In genomic region chr17:59466943-59467801, GRCh38 we compare ENCODE assay signal across 1 cellular context.
TF ChIP-seq lines count a peak whose summit lies in the region.

No MANE protein-coding gene starts in this region.

TF ChIP-seq in HepG2, 621 proteins besides CTCF, POLR2A, EP300 and RAD21 (continued from another document and continues in another):
- TF ChIP-seq MBD4 (IDR thresholded peaks at IDR 0.05; ENCODE audit: borderline replicate concordance, low read length) (no peak), TMF1 (CRISPR knock-in tag; IDR thresholded peaks at IDR 0.05; ENCODE audit: low read depth) (no peak), NR2F2 (IDR thresholded peaks at IDR 0.05; ENCODE audit: borderline replicate concordance, low read depth) (no peak), RXRA (CRISPR knock-in tag; IDR thresholded peaks at IDR 0.05) (0 out of 2 replicates have a peak, but pooled peaks have one; percentile 25), HNF4A (CRISPR knock-in tag; IDR thresholded peaks at IDR 0.05) (no peak), STAT5B (CRISPR knock-in tag; IDR thresholded peaks at IDR 0.05) (no peak), RBFOX2 (IDR thresholded peaks at IDR 0.05; ENCODE audit: low read depth, low read length) (no peak), ZNF781 (CRISPR knock-in tag; IDR thresholded peaks at IDR 0.05; ENCODE audit: borderline replicate concordance, not compliant biosample characterization) (peak; percentile 60), ZNF792 (CRISPR knock-in tag; IDR thresholded peaks at IDR 0.05) (0 out of 2 replicates have a peak, but pooled peaks have one; percentile 19), MEF2D (CRISPR knock-in tag; IDR thresholded peaks at IDR 0.05) (0 out of 2 replicates have a peak, but pooled peaks have one; percentile 23), MTF1 (CRISPR knock-in tag; IDR thresholded peaks at IDR 0.05) (no peak), FOXJ3 (CRISPR knock-in tag; IDR thresholded peaks at IDR 0.05; ENCODE audit: borderline replicate concordance) (no peak), SCMH1 (CRISPR knock-in tag; IDR thresholded peaks at IDR 0.05; ENCODE audit: borderline replicate concordance) (no peak), ZNF234 (CRISPR knock-in tag; conservative IDR thresholded peaks at IDR 0.05) (no peak), GMEB1 (CRISPR knock-in tag; IDR thresholded peaks at IDR 0.05; ENCODE audit: borderline replicate concordance) (0 out of 2 replicates have a peak, but pooled peaks have one; percentile 13), ZNF839 (CRISPR knock-in tag; IDR thresholded peaks at IDR 0.05; ENCODE audit: borderline replicate concordance) (no peak), U2AF2 (IDR thresholded peaks at IDR 0.05; ENCODE audit: low read depth, low read length) (no peak), ZNF335 (CRISPR knock-in tag; IDR thresholded peaks at IDR 0.05) (no peak), REXO4 (CRISPR knock-in tag; IDR thresholded peaks at IDR 0.05; ENCODE audit: borderline replicate concordance) (no peak), ZNF674 (CRISPR knock-in tag; IDR thresholded peaks at IDR 0.05; ENCODE audit: low read depth) (no peak), TCF7 (IDR thresholded peaks at IDR 0.05; ENCODE audit: low read depth) (peak; percentile 10; the same call in 1 of the 2 replicates), NR2F6 (IDR thresholded peaks at IDR 0.05) (0 out of 2 replicates have a peak, but pooled peaks have one; percentile 4), NR2F6 (CRISPR knock-in tag; IDR thresholded peaks at IDR 0.05) (no peak), MED1 (CRISPR knock-in tag; IDR thresholded peaks at IDR 0.05) (0 out of 2 replicates have a peak, but pooled peaks have one; percentile 32), KLF9 (CRISPR knock-in tag; IDR thresholded peaks at IDR 0.05; ENCODE audit: low read depth) (no peak), ZNF276 (CRISPR knock-in tag; IDR thresholded peaks at IDR 0.05; ENCODE audit: low read depth) (no peak), TSC22D2 (CRISPR knock-in tag; IDR thresholded peaks at IDR 0.05; ENCODE audit: borderline replicate concordance) (no peak), STAT6 (CRISPR knock-in tag; IDR thresholded peaks at IDR 0.05; ENCODE audit: borderline replicate concordance) (0 out of 2 replicates have a peak, but pooled peaks have one; percentile 26), ZNF513 (CRISPR knock-in tag; conservative IDR thresholded peaks at IDR 0.05) (no peak), HHEX (CRISPR knock-in tag; IDR thresholded peaks at IDR 0.05) (no peak), ELK4 (CRISPR knock-in tag; IDR thresholded peaks at IDR 0.05; ENCODE audit: borderline replicate concordance) (no peak), AGO1 (IDR thresholded peaks at IDR 0.05; ENCODE audit: low read depth, low read length, poor library complexity, severe bottlenecking) (no peak), AHDC1 (CRISPR knock-in tag; IDR thresholded peaks at IDR 0.05; ENCODE audit: borderline replicate concordance) (peak; percentile 52; the same call in 1 of the 2 replicates), KMT2A (CRISPR knock-in tag; IDR thresholded peaks at IDR 0.05) (no peak), HOMEZ (CRISPR knock-in tag; IDR thresholded peaks at IDR 0.05; ENCODE audit: low read depth) (peak; percentile 16; the same call in 1 of the 2 replicates), TARDBP (CRISPR knock-in tag; IDR thresholded peaks at IDR 0.05) (no peak), ZNF235 (CRISPR knock-in tag; IDR thresholded peaks at IDR 0.05; ENCODE audit: borderline replicate concordance) (no peak), ZNF441 (CRISPR knock-in tag; IDR thresholded peaks at IDR 0.05; ENCODE audit: borderline replicate concordance) (no peak; the same call in 1 of the 2 replicates), XRCC5 (optimal IDR thresholded peaks at IDR 0.05; ENCODE audit: low read length) (no peak), GATAD1 (CRISPR knock-in tag; IDR thresholded peaks at IDR 0.05) (no peak)
- TF ChIP-seq, protein P1, sequence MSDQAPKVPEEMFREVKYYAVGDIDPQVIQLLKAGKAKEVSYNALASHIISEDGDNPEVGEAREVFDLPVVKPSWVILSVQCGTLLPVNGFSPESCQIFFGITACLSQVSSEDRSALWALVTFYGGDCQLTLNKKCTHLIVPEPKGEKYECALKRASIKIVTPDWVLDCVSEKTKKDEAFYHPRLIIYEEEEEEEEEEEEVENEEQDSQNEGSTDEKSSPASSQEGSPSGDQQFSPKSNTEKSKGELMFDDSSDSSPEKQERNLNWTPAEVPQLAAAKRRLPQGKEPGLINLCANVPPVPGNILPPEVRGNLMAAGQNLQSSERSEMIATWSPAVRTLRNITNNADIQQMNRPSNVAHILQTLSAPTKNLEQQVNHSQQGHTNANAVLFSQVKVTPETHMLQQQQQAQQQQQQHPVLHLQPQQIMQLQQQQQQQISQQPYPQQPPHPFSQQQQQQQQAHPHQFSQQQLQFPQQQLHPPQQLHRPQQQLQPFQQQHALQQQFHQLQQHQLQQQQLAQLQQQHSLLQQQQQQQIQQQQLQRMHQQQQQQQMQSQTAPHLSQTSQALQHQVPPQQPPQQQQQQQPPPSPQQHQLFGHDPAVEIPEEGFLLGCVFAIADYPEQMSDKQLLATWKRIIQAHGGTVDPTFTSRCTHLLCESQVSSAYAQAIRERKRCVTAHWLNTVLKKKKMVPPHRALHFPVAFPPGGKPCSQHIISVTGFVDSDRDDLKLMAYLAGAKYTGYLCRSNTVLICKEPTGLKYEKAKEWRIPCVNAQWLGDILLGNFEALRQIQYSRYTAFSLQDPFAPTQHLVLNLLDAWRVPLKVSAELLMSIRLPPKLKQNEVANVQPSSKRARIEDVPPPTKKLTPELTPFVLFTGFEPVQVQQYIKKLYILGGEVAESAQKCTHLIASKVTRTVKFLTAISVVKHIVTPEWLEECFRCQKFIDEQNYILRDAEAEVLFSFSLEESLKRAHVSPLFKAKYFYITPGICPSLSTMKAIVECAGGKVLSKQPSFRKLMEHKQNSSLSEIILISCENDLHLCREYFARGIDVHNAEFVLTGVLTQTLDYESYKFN (CRISPR knock-in tag; conservative IDR thresholded peaks at IDR 0.05): peak; percentile 58; the same call in 1 of the 2 replicates
